In genomic region chr16:16099320-16099719, GRCh38 we compare ENCODE assay signal across 31 cellular contexts.
DNase-seq lines count a peak whose midpoint lies in the region; ATAC-seq and TF ChIP-seq lines count a peak whose summit lies in the region.
"Had no signal": no experiment of that assay in that cellular context is flagged by ENCODE, and none has a peak within 500 bp of the region (broad histone marks: within the 10 kb centered on the region; RNA-seq: fewer than 3 reads in every experiment).

No MANE protein-coding gene starts in this region.

- no peaks in the 10 kb centered on the region for H3K27me3 Mint-ChIP-seq in endodermal cell (ENCODE audit: insufficient read depth)
- H3K27me3 Mint-ChIP-seq: activated naive CD4-positive, alpha-beta T cell treated with anti-CD3 and anti-CD28 coated beads, Interleukin-2, amount 10 ng/mL, durations not matched to agents 7 days and 5 days; effector memory CD8-positive, alpha-beta T cell had no signal

- H3K4me3 ChIP-seq in endodermal cell (ENCODE audit: low read length) (no peak overlapping the region), prostate gland (no peak overlapping the region), mammary epithelial cell (replicated peaks in 1 of 3; ENCODE audit: insufficient read depth in 1 of 3, low read depth in 2 of 3, low read length in 3 of 3) (no peak overlapping the region)
- H3K4me3 ChIP-seq: colonic mucosa, lower lobe of right lung, tibial artery had no signal

- H3K4me2 ChIP-seq in mammary epithelial cell (ENCODE audit: insufficient read depth, low read depth, low read length), result no peak overlapping the region

- TF ChIP-seq POLR2A in prostate gland (IDR thresholded peaks at IDR 0.05), result no peak

- dilution Hi-C loops in mammary epithelial cell (cut with HindIII; ENCODE audit: low sequenced_read_pairs), result no loop called here

- peaks cover 6% of the 10 kb centered on the region for H3K9me3 Mint-ChIP-seq in endodermal cell
- H3K9me3 Mint-ChIP-seq: activated naive CD4-positive, alpha-beta T cell treated with anti-CD3 and anti-CD28 coated beads, Interleukin-2, amount 10 ng/mL, durations not matched to agents 7 days and 5 days; CD8-positive, alpha-beta memory T cell; effector memory CD8-positive, alpha-beta T cell; neural crest cell had no signal

- H3K4me1 ChIP-seq in endodermal cell (ENCODE audit: control insufficient read depth, insufficient read depth, low read length), result no peaks in the 10 kb centered on the region
- H3K4me1 ChIP-seq in prostate gland (replicated peaks), result peaks cover 13% of the 10 kb centered on the region
- no peaks in the 10 kb centered on the region for H3K4me1 ChIP-seq in mammary epithelial cell (ENCODE audit: insufficient read depth, low read length)
- H3K4me1 ChIP-seq: colonic mucosa had no signal

- H3K27ac ChIP-seq in endodermal cell (ENCODE audit: low read depth, low read length) (no peak overlapping the region), prostate gland (peak overlapping the region in 1 of 2 donors; percentile 52), mammary epithelial cell (ENCODE audit: insufficient read depth, low read depth, low read length) (no peak overlapping the region)
- H3K27ac ChIP-seq: 22Rv1, colonic mucosa, lower lobe of right lung, tibial artery had no signal

- H3K4me3 Mint-ChIP-seq in endodermal cell, result no peak overlapping the region
- H3K4me3 Mint-ChIP-seq: activated naive CD4-positive, alpha-beta T cell treated with anti-CD3 and anti-CD28 coated beads, Interleukin-2, amount 10 ng/mL, durations not matched to agents 7 days and 5 days; CD8-positive, alpha-beta memory T cell; effector memory CD8-positive, alpha-beta T cell; neural crest cell had no signal

- H3K9me3 ChIP-seq in endodermal cell (ENCODE audit: control insufficient read depth, low read length) (peaks cover 8% of the 10 kb centered on the region), prostate gland (no peaks in the 10 kb centered on the region), mammary epithelial cell (replicated peaks; ENCODE audit: insufficient read depth, low read length) (no peaks in the 10 kb centered on the region)
- H3K9me3 ChIP-seq: colonic mucosa, lower lobe of right lung, tibial artery had no signal

- WGBS in endodermal cell (ENCODE audit: insufficient coverage in 1 of 2, insufficient read length in 1 of 2), 2 experiments, result 96 to 100% methylated on average over 3 to 4 of the region's 4 CpGs
- WGBS in prostate gland, result 61% methylated on average over 4 of the region's 4 CpGs
- WGBS in mammary epithelial cell (ENCODE audit: low coverage, missing lambda C conversion rate), result 71% methylated on average over 3 of the region's 4 CpGs

- H3K36me3 ChIP-seq in endodermal cell (ENCODE audit: control insufficient read depth, insufficient read depth, low read length) (peaks cover 41% of the 10 kb centered on the region), prostate gland (peaks cover 3 to 9% of the 10 kb centered on the region in 2 donors), mammary epithelial cell (ENCODE audit: insufficient read depth, low read length) (peaks cover 14% of the 10 kb centered on the region)
- H3K36me3 ChIP-seq: colonic mucosa had no signal

- no peak overlapping the region for H2AFZ ChIP-seq in mammary epithelial cell (ENCODE audit: low read depth, low read length)

- TF ChIP-seq CTCF in endodermal cell (conservative IDR thresholded peaks at IDR 0.05), result no peak
- no peak for TF ChIP-seq CTCF in prostate gland (IDR thresholded peaks at IDR 0.05)
- TF ChIP-seq CTCF in mammary epithelial cell (conservative IDR thresholded peaks at IDR 0.05 in 1 of 2, IDR thresholded peaks at IDR 0.05 in 1 of 2; ENCODE audit: extremely low read depth in 1 of 2, insufficient read depth in 1 of 2, low read depth in 1 of 2, low read length in 2 of 2), result no peak

- in situ Hi-C loops in mammary epithelial cell (cut with MboI; ENCODE audit: low sequenced_read_pairs in 2 of 2), result no loop called here

- intact Hi-C loops in prostate gland (cut with DNase I) (no loop called here), mammary epithelial cell (cut with micrococcal nuclease) (no loop called here)

- no peaks in the 10 kb centered on the region for H3K27me3 ChIP-seq in endodermal cell (ENCODE audit: control insufficient read depth, insufficient read depth, low read length, poor library complexity, severe bottlenecking)
- H3K27me3 ChIP-seq in prostate gland (replicated peaks; ENCODE audit: insufficient read depth), result no peaks in the 10 kb centered on the region
- H3K27me3 ChIP-seq in mammary epithelial cell (ENCODE audit: insufficient read depth, low read length), result no peaks in the 10 kb centered on the region
- H3K27me3 ChIP-seq: colonic mucosa, tibial artery had no signal

- H3K27ac Mint-ChIP-seq in endodermal cell, result peak overlapping the region; percentile 52

- no TSS peak for BruUV-seq in mammary epithelial cell (replicated peaks; lab: Mats Ljungman, UMichigan)

- ATAC-seq in GM18909 (IDR thresholded peaks at IDR 0.05; ENCODE audit: poor library complexity, unreplicated experiment), result no peak
- ATAC-seq: effector memory CD8-positive, alpha-beta T cell; HepG2; lower lobe of right lung; Right ventricle myocardium inferior; stimulated activated naive CD8-positive, alpha-beta T cell treated with anti-CD3 and anti-CD28 coated beads, Interleukin-15, Interleukin-2, amounts not matched to agents 100 U/mL and 50 U/mL, for 24 hours had no signal

- H3K4me1 Mint-ChIP-seq in endodermal cell, result peaks cover 7% of the 10 kb centered on the region
- H3K4me1 Mint-ChIP-seq: activated naive CD4-positive, alpha-beta T cell treated with anti-CD3 and anti-CD28 coated beads, Interleukin-2, amount 10 ng/mL, durations not matched to agents 7 days and 5 days had no signal

- H3K79me2 ChIP-seq in mammary epithelial cell (ENCODE audit: insufficient read depth, low read length), result no peaks in the 10 kb centered on the region

- no peaks in the 10 kb centered on the region for H4K20me1 ChIP-seq in mammary epithelial cell (ENCODE audit: insufficient read depth, low read length)

- CTCF ChIA-PET in mammary epithelial cell (lab: Charles Lee; ENCODE audit: low non-redundant PET), result no interaction called here

- peaks cover 54% of the 10 kb centered on the region for H3K36me3 Mint-ChIP-seq in endodermal cell (ENCODE audit: low read depth)

- H3K9ac ChIP-seq in endodermal cell (ENCODE audit: extremely low read depth, low read length, poor library complexity, severe bottlenecking) (no peak overlapping the region), mammary epithelial cell (ENCODE audit: insufficient read depth, low read length) (no peak overlapping the region)

- DNase-seq in DMS153 (lab: John Stamatoyannopoulos, UW) (peak; percentile 4), DMS153 treated with DMSO at 0.1 percent for 48 hours (lab: John Stamatoyannopoulos, UW; ENCODE audit: unreplicated experiment) (no peak), NCI-H2029 (lab: John Stamatoyannopoulos, UW) (peak; percentile 30), endodermal cell (no peak), prostate gland (ENCODE audit: low spot score) (peak; percentile 24), NCI-H524 treated with DMSO at 0.1 percent for 48 hours (lab: John Stamatoyannopoulos, UW) (no peak), mammary epithelial cell (no peak)
- DNase-seq: activated CD4-positive, alpha-beta T cell treated with anti-CD3 and anti-CD28 coated beads for 4 hours; activated naive CD4-positive, alpha-beta T cell treated with anti-CD3 and anti-CD28 coated beads, Interleukin-2, amount 10 ng/mL, durations not matched to agents 7 days and 5 days; activated T-cell treated with anti-CD3 and anti-CD28 coated beads, Interleukin-2, amount 50 U/mL, for 48 hours; anterior cingulate cortex; CD8-positive, alpha-beta memory T cell; colonic mucosa; effector memory CD8-positive, alpha-beta T cell; foreskin melanocyte; H7; lower lobe of right lung; NCI-H1092; NCI-H187 treated with DMSO at 0.1 percent for 48 hours; NCI-H2227 treated with DMSO at 0.1 percent for 48 hours; NCI-H774; OCI-M1; posterior cingulate gyrus; stimulated activated CD4-positive, alpha-beta T cell treated with anti-CD3 and anti-CD28 coated beads, Interleukin-15, amount 100 ng/mL, for 24 hours; stimulated activated naive CD8-positive, alpha-beta T cell treated with anti-CD3 and anti-CD28 coated beads, Interleukin-15, Interleukin-2, amounts not matched to agents 100 U/mL and 50 U/mL, for 24 hours; tibial artery had no signal

Comparison
In these comparisons a context has a peak if more than half of its experiments do, and no peak if none do; other contexts are left out.
1. DNase-seq: peak in DMS153 (single experiment), NCI-H2029 (single experiment) and prostate gland (single experiment); none in DMS153 treated with DMSO at 0.1 percent for 48 hours (single experiment), endodermal cell (single experiment), NCI-H524 treated with DMSO at 0.1 percent for 48 hours (single experiment) and mammary epithelial cell (single experiment).